ENCODE assay signal across 14 cellular contexts in genomic region chr10:69494626-69495558, GRCh38. TPM values are rescaled to one million over a fixed set of nuclear protein-coding genes. Genes with fewer than 3 reads are reported as not detected.
DNase-seq lines count a peak whose midpoint lies in the region; ATAC-seq and TF ChIP-seq lines count a peak whose summit lies in the region.
"Had no signal": no experiment of that assay in that cellular context is flagged by ENCODE, and none has a peak within 500 bp of the region (broad histone marks: within the 10 kb centered on the region; RNA-seq: fewer than 3 reads in every experiment).

No MANE protein-coding gene starts in this region.

- H3K4me1 Mint-ChIP-seq in chondrocyte (ENCODE audit: low read depth): peaks cover 20% of the 10 kb centered on the region

- H3K27ac ChIP-seq in right cardiac atrium (ENCODE audit: low read length) (no peak overlapping the region), upper lobe of right lung (no peak overlapping the region)
- H3K27ac ChIP-seq: 22Rv1 had no signal

- no peaks in the 10 kb centered on the region for H3K27me3 Mint-ChIP-seq in chondrocyte (ENCODE audit: low read depth)
- H3K27me3 Mint-ChIP-seq: stimulated activated naive CD8-positive, alpha-beta T cell treated with anti-CD3 and anti-CD28 coated beads, Interleukin-15, amount 100 ng/mL, for 72 hours had no signal

- H3K4me3 ChIP-seq in right cardiac atrium (ENCODE audit: low read length) (no peak overlapping the region), upper lobe of right lung (no peak overlapping the region)
- H3K4me3 ChIP-seq: heart right ventricle had no signal

- no peaks in the 10 kb centered on the region for H3K36me3 Mint-ChIP-seq in chondrocyte (ENCODE audit: low read depth)

- ATAC-seq in right cardiac atrium: peak; percentile 41 to 62
- ATAC-seq in upper lobe of right lung: no peak
- ATAC-seq: stimulated activated naive CD8-positive, alpha-beta T cell treated with anti-CD3 and anti-CD28 coated beads, Interleukin-15, amount 100 ng/mL, for 72 hours had no signal

- TF ChIP-seq CTCF in upper lobe of right lung (IDR thresholded peaks at IDR 0.05) (no peak), chondrocyte (IDR thresholded peaks at IDR 0.05) (no peak)

- H3K27me3 ChIP-seq in right cardiac atrium (ENCODE audit: control insufficient read depth, insufficient read depth): no peaks in the 10 kb centered on the region
- H3K27me3 ChIP-seq in upper lobe of right lung: no peaks in the 10 kb centered on the region
- H3K27me3 ChIP-seq: heart right ventricle had no signal

- peak; percentile 45 for DNase-seq in activated effector memory CD4-positive, alpha-beta T cell treated with anti-CD3 and anti-CD28 coated beads, Interleukin-2, amount 50 U/mL, for 16 hours
- DNase-seq in activated effector memory CD4-positive, alpha-beta T cell treated with Interleukin-2 at 50 U/mL for 16 hours: no peak
- DNase-seq in right cardiac atrium: peak; percentile 35 to 86 (median 85)
- peak; percentile 85 to 99 (median 94) for DNase-seq in posterior cingulate gyrus
- DNase-seq in upper lobe of right lung: peak; percentile 50
- no peak for DNase-seq in SHP77 treated with DMSO at 0.1 percent for 48 hours (lab: John Stamatoyannopoulos, UW)
- no peak for DNase-seq in NCI-H1092 treated with DMSO at 0.1 percent for 48 hours (lab: John Stamatoyannopoulos, UW)
- DNase-seq in chondrocyte (ENCODE audit: low spot score): no peak
- DNase-seq: COR-L47; effector memory CD4-positive, alpha-beta T cell; heart right ventricle; NCI-H1694; stimulated activated naive CD8-positive, alpha-beta T cell treated with anti-CD3 and anti-CD28 coated beads, Interleukin-15, amount 100 ng/mL, for 72 hours had no signal

- no peaks in the 10 kb centered on the region for H3K9me3 Mint-ChIP-seq in chondrocyte (ENCODE audit: low read depth)
- H3K9me3 Mint-ChIP-seq: stimulated activated naive CD8-positive, alpha-beta T cell treated with anti-CD3 and anti-CD28 coated beads, Interleukin-15, amount 100 ng/mL, for 72 hours had no signal

- intact Hi-C loops in right cardiac atrium (cut with DNase I) (no loop called here), posterior cingulate gyrus (cut with DNase I) (no loop called here), upper lobe of right lung (cut with DNase I) (no loop called here)

- no peaks in the 10 kb centered on the region for H3K4me1 ChIP-seq in right cardiac atrium (ENCODE audit: control insufficient read depth, insufficient read depth, low read length)
- no peaks in the 10 kb centered on the region for H3K4me1 ChIP-seq in upper lobe of right lung

- no peak overlapping the region for H3K4me3 Mint-ChIP-seq in chondrocyte (ENCODE audit: unreplicated experiment)
- H3K4me3 Mint-ChIP-seq: stimulated activated naive CD8-positive, alpha-beta T cell treated with anti-CD3 and anti-CD28 coated beads, Interleukin-15, amount 100 ng/mL, for 72 hours had no signal

- WGBS in right cardiac atrium: 68% methylated on average over 30 of the region's 30 CpGs

- no peaks in the 10 kb centered on the region for H3K36me3 ChIP-seq in upper lobe of right lung

- no peak overlapping the region for H3K27ac Mint-ChIP-seq in chondrocyte (ENCODE audit: unreplicated experiment)
- H3K27ac Mint-ChIP-seq: stimulated activated naive CD8-positive, alpha-beta T cell treated with anti-CD3 and anti-CD28 coated beads, Interleukin-15, amount 100 ng/mL, for 72 hours had no signal

- H3K9me3 ChIP-seq in right cardiac atrium (ENCODE audit: control insufficient read depth, low read length) (no peaks in the 10 kb centered on the region), upper lobe of right lung (no peaks in the 10 kb centered on the region)
- H3K9me3 ChIP-seq: heart right ventricle had no signal

RNA-seq across cellular contexts. Expression of gene TSPAN15, which starts 43.6 kb away (rescaled TPM):
- total RNA-seq in right cardiac atrium: 1 to 10 TPM; 5.3 to 8.7 (median 7.4) TPM
- 11.5 TPM for polyA plus RNA-seq in right cardiac atrium
- 47.3 TPM for total RNA-seq in upper lobe of right lung
- total RNA-seq in chondrocyte: 1.7 to 11.1 TPM (median 8.9 TPM) in 3 replicates

Comparison
In these comparisons a context has a peak if more than half of its experiments do, and no peak if none do; other contexts are left out.
1. DNase-seq: peak in activated effector memory CD4-positive, alpha-beta T cell treated with anti-CD3 and anti-CD28 coated beads, Interleukin-2, amount 50 U/mL, for 16 hours (single experiment), right cardiac atrium (3 of 3), posterior cingulate gyrus (10 of 10) and upper lobe of right lung (single experiment); none in activated effector memory CD4-positive, alpha-beta T cell treated with Interleukin-2 at 50 U/mL for 16 hours (single experiment), SHP77 treated with DMSO at 0.1 percent for 48 hours (single experiment), NCI-H1092 treated with DMSO at 0.1 percent for 48 hours (single experiment) and chondrocyte (single experiment).